In the genomic region with DNA sequence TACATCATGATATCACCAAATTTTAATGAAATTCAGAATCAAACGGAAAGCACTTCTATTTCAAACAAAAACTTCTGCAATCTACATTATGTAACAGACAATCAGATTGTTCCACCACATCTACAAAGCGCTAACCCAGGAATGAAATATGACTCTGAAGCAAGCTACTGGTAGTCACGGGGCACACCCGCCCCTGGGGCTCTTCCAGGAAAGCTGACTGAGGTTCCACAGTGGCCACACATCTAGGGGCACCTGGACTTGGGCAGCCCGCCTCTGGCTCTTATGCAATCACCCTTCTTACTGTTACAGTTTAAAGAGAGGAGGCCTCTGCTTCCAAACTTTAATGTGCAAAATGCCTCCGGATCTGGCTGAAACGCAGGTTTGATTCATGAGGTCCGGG, we compare ENCODE assay signal across 8 cellular contexts. TPM values are rescaled to one million over a fixed set of nuclear protein-coding genes. Genes with fewer than 3 reads are reported as not detected.
DNase-seq lines count a peak whose midpoint lies in the region; ATAC-seq and TF ChIP-seq lines count a peak whose summit lies in the region.

No MANE protein-coding gene starts in this region.

- TF ChIP-seq EP300 in gastroesophageal sphincter (IDR thresholded peaks at IDR 0.05) = no peak

- peak overlapping the region; percentile 94 for H3K27ac Mint-ChIP-seq in WTC11

- ATAC-seq in WTC11 (no peak), gastroesophageal sphincter (peak; percentile 86), GM19328 (IDR thresholded peaks at IDR 0.05; ENCODE audit: unreplicated experiment) (no peak)

- no peaks in the 10 kb centered on the region for H3K27me3 Mint-ChIP-seq in WTC11 (ENCODE audit: low read depth)

- no peak overlapping the region for H3K4me3 Mint-ChIP-seq in WTC11

- WGBS in gastroesophageal sphincter (ENCODE audit: low coverage in 1 of 2), 2 donors = 6 to 8% methylated on average over 7 to 8 of the region's 8 CpGs

- POLR2A ChIA-PET in WTC11 (lab: Charles Lee) = no interaction called here

- peak overlapping the region; percentile 67 for H3K4me3 ChIP-seq in ACC112 (ENCODE audit: low read depth, low read length)
- no peak overlapping the region for H3K4me3 ChIP-seq in gastroesophageal sphincter

- H3K27ac ChIP-seq in ACC112 (ENCODE audit: low read depth, low read length) (peak overlapping the region; percentile 96), gastroesophageal sphincter (peak overlapping the region; percentile 85 to 91 (median 86))

- TF ChIP-seq CTCF in WTC11 (IDR thresholded peaks at IDR 0.05) = no peak
- no peak for TF ChIP-seq CTCF in gastroesophageal sphincter (IDR thresholded peaks at IDR 0.05)

- H3K4me1 ChIP-seq in ACC112 (ENCODE audit: control insufficient read depth, insufficient read depth, low read length, unreplicated experiment) (peaks cover 42% of the 10 kb centered on the region), gastroesophageal sphincter (peaks cover 13 to 85% (median 46%) of the 10 kb centered on the region in 3 donors)

- intact Hi-C loops in posterior vena cava (cut with DNase I) = no loop called here

- H3K36me3 ChIP-seq in ACC112 (ENCODE audit: insufficient read depth, low read length) (no peaks in the 10 kb centered on the region), gastroesophageal sphincter (peaks cover 0 to 5% of the 10 kb centered on the region in 2 donors)

- no peaks in the 10 kb centered on the region for H3K9me3 Mint-ChIP-seq in WTC11

- H3K27me3 ChIP-seq in ACC112 (ENCODE audit: insufficient read depth, low read length) = no peaks in the 10 kb centered on the region
- no peaks in the 10 kb centered on the region for H3K27me3 ChIP-seq in gastroesophageal sphincter

- TF ChIP-seq POLR2A in gastroesophageal sphincter (IDR thresholded peaks at IDR 0.05) = no peak

- H3K79me2 ChIP-seq in ACC112 (ENCODE audit: control insufficient read depth, insufficient read depth, low read length, unreplicated experiment) = peaks cover 49% of the 10 kb centered on the region

- DNase-seq in HK-2 (ENCODE audit: unreplicated experiment) (peak; percentile 47), WTC11 (ENCODE audit: low spot score) (no peak), posterior vena cava (ENCODE audit: low spot score) (peak; percentile 92), germinal center (ENCODE audit: low spot score) (no peak), RPMI8226 (no peak)

- H3K4me1 Mint-ChIP-seq in WTC11 = peaks cover 33% of the 10 kb centered on the region

- CTCF ChIA-PET in WTC11 (lab: Charles Lee) = interaction anchor here (1.3 kb wide), 1 partner anchor 106 kb away, joined by 7 read pairs; no protein-coding TSS in a partner anchor

- H2AFZ ChIP-seq in ACC112 (ENCODE audit: low read length, unreplicated experiment) = no peak overlapping the region

- H3K36me3 Mint-ChIP-seq in WTC11 = no peaks in the 10 kb centered on the region

- no peaks in the 10 kb centered on the region for H3K9me3 ChIP-seq in gastroesophageal sphincter

TF ChIP-seq in WTC11, 78 proteins besides CTCF, POLR2A, EP300 and RAD21:
- TF ChIP-seq GABPB1 (CRISPR knock-in tag; IDR thresholded peaks at IDR 0.05) (peak; percentile 30; the same call in 1 of the 2 replicates), FOXK1 (CRISPR knock-in tag; IDR thresholded peaks at IDR 0.05) (no peak), RORB (CRISPR knock-in tag; IDR thresholded peaks at IDR 0.05) (no peak), TEAD4 (CRISPR knock-in tag; IDR thresholded peaks at IDR 0.05) (no peak), GTF2I (CRISPR knock-in tag; conservative IDR thresholded peaks at IDR 0.05) (no peak)

RNA-seq across cellular contexts. Expression of gene ZCCHC14, which starts 27.5 kb away (rescaled TPM):
- total RNA-seq in WTC11 (2021) (30.6 to 33.8 TPM (median 30.9 TPM) in 3 replicates), gastroesophageal sphincter (10 to 100 TPM; 15.5 to 24.9 (median 19.9) TPM), posterior vena cava (10 to 100 TPM; 21.7 to 28.8 TPM)

Comparison
In these comparisons a context has a peak if more than half of its experiments do, and no peak if none do; other contexts are left out.
1. DNase-seq: peak in HK-2 (single experiment) and posterior vena cava (single experiment); none in WTC11 (single experiment), germinal center (single experiment) and RPMI8226 (single experiment).